28 cellular contexts compared by ENCODE assay signal in the genomic region with DNA sequence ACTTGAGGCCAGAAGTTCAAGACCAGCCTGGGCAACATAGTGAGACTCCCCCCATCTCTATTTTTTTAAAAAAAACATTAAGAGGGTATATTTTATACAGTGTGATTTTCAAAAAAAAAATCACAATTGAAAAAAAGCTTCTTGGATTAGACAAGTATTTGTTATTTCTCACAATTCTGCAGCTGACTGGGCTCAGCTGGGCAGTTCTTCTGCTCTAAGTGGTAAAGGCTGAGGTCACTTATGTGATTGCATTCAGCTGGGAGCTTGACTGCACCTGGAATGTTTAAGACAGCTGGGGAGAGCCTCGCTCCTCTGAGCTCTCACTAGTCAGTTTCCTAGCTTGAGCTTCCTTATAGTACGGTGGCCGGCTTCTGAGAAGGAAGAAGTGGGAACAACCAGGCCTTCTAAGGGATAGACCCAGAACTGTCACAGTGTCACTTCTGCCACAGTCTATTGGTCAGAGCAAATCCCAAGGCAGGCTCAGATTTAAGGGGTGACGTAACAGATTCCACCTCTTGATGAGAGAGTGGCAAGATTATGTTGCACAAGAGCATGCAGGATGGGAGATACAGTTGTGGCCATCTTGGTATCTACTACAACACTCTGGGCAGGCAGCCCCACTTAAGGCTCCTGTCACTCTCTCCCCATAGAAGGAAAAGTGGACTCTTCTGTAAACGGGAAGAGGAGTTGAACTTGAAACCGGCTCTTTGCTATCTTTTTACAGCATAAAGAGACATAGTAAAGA. TPM values are rescaled to one million over a fixed set of nuclear protein-coding genes. Genes with fewer than 3 reads are reported as not detected.
"Had no signal": no experiment of that assay in that cellular context is flagged by ENCODE, and none has a peak within 500 bp of the region (broad histone marks: within the 10 kb centered on the region; RNA-seq: fewer than 3 reads in every experiment).

No MANE protein-coding gene starts in this region.

- DNase-seq: activated CD4-positive, alpha-beta T cell treated with anti-CD3 and anti-CD28 coated beads, Interleukin-2, amount 10 ng/mL, durations not matched to agents 24 days and 14 days; activated CD4-positive, CD25-positive, alpha-beta regulatory T cell; activated CD8-positive, alpha-beta T cell treated with anti-CD3 and anti-CD28 coated beads for 36 hours; activated naive CD4-positive, alpha-beta T cell; activated naive CD8-positive, alpha-beta T cell treated with anti-CD3 and anti-CD28 coated beads for 36 hours; activated T-cell treated with anti-CD3 and anti-CD28 coated beads, Interleukin-2, amount 50 U/mL, for 1 hour; amniotic stem cell; endodermal cell; foreskin fibroblast; mesenchymal stem cell; mucosa of descending colon; naive B cell; stimulated activated CD4-positive, alpha-beta T cell treated with anti-CD3 and anti-CD28 coated beads, Interleukin-12 subunit alpha, Interleukin-12 subunit beta, amount 100 ng/mL, for 4 hours; stimulated activated CD4-positive, alpha-beta T cell treated with anti-CD3 and anti-CD28 coated beads, Interleukin-1b, Interleukin-23, amount 100 ng/mL, for 48 hours; stimulated activated CD8-positive, alpha-beta memory T cell treated with anti-CD3 and anti-CD28 coated beads, Interleukin-4, amount 100 ng/mL, for 48 hours; stimulated activated naive CD4-positive, alpha-beta T cell; tibial artery had no signal

- ATAC-seq: activated CD8-positive, alpha-beta T cell treated with anti-CD3 and anti-CD28 coated beads for 36 hours; activated T-helper 17 cell treated with anti-CD3 and anti-CD28 coated beads, Interleukin-2, amount 50 U/mL, for 72 hours; mucosa of descending colon had no signal

- H3K4me3 ChIP-seq: cardiac muscle cell, mucosa of descending colon, tibial artery had no signal

- H3K36me3 Mint-ChIP-seq: activated naive CD8-positive, alpha-beta T cell treated with anti-CD3 and anti-CD28 coated beads for 36 hours had no signal

- H3K9me3 Mint-ChIP-seq: activated T-helper 17 cell treated with anti-CD3 and anti-CD28 coated beads, Interleukin-2, amount 50 U/mL, for 72 hours had no signal

- H3K36me3 ChIP-seq: cardiac muscle cell, tibial artery had no signal

- H3K4me3 Mint-ChIP-seq: activated CD4-positive, alpha-beta T cell treated with anti-CD3 and anti-CD28 coated beads, Interleukin-2, amount 10 ng/mL, durations not matched to agents 24 days and 14 days; activated CD8-positive, alpha-beta T cell treated with anti-CD3 and anti-CD28 coated beads for 36 hours; activated naive CD8-positive, alpha-beta T cell treated with anti-CD3 and anti-CD28 coated beads for 36 hours; activated T-helper 17 cell treated with anti-CD3 and anti-CD28 coated beads, Interleukin-2, amount 50 U/mL, for 72 hours; endodermal cell; neural crest cell had no signal

- H3K27ac Mint-ChIP-seq: activated CD4-positive, alpha-beta T cell treated with anti-CD3 and anti-CD28 coated beads, Interleukin-2, amount 10 ng/mL, durations not matched to agents 24 days and 14 days; activated CD8-positive, alpha-beta T cell treated with anti-CD3 and anti-CD28 coated beads for 36 hours; activated naive CD8-positive, alpha-beta T cell treated with anti-CD3 and anti-CD28 coated beads for 36 hours; activated T-helper 17 cell treated with anti-CD3 and anti-CD28 coated beads, Interleukin-2, amount 50 U/mL, for 72 hours; endodermal cell; progenitor cell of endocrine pancreas had no signal

- H3K27ac ChIP-seq: cardiac muscle cell, epithelial cell of prostate, tibial artery had no signal

- FAIRE-seq: colon had no signal

RNA-seq across cellular contexts. Expression of a gene that starts 19.7 kb away (rescaled TPM):
- total RNA-seq: activated CD4-positive, alpha-beta T cell treated with anti-CD3 and anti-CD28 coated beads, Interleukin-2, amount 10 ng/mL, durations not matched to agents 24 days and 14 days; activated CD8-positive, alpha-beta T cell treated with anti-CD3 and anti-CD28 coated beads for 36 hours; activated naive CD8-positive, alpha-beta T cell treated with anti-CD3 and anti-CD28 coated beads for 36 hours; activated T-helper 17 cell treated with anti-CD3 and anti-CD28 coated beads, Interleukin-2, amount 50 U/mL, for 72 hours; cardiac muscle cell; endodermal cell; glomerular endothelial cell; lower leg skin; mucosa of descending colon; neural crest cell; osteoblast; progenitor cell of endocrine pancreas; subcutaneous adipose tissue; urinary bladder had no signal
- polyA plus RNA-seq: cardiac muscle cell, urinary bladder had no signal
